ENCODE assay signal across 9 cellular contexts in the genomic region with DNA sequence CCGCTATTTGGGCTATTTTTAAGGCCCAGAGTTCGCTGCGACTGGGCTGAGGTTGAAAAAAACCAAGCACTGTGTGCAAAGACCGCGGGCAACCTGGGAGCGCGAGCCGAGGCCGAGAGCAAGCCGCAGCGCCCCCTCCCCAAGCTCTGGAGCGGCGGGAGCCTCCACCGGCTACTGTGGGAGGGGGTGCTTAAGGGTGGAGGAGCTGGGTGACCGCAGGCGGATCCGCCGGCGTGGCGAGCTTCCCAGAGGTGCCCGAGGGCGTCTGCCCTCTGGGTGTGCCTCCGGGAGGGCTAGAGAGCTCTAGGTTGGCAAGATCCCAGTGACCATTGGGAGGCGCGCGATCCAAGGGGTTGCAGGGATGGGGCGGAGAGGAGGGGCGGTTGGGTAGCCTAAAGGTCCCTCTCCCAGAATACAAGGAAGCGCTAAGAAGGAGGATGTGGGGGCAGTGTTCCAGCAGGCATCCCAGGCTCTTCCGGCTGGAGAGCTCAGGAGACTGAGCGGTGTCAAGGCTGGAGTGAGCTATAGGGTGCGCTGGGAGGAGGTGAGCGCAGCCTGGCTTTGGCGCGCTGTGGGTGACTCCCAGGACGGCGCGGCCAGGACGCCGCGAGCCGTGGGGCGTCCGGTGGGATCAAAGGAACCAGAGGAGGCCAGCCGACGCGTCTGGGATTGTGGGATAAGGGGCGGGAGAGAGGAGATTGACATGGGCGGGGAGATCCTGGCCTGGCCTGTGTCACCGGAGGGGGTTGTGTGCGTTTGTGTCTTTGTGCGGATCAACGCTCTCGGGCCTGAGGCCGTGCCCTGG. TPM values are rescaled to one million over a fixed set of nuclear protein-coding genes. Genes with fewer than 3 reads are reported as not detected.
DNase-seq lines count a peak whose midpoint lies in the region; ATAC-seq and TF ChIP-seq lines count a peak whose summit lies in the region.
"Had no signal": no experiment of that assay in that cellular context is flagged by ENCODE, and none has a peak within 500 bp of the region (broad histone marks: within the 10 kb centered on the region; RNA-seq: fewer than 3 reads in every experiment).

No MANE protein-coding gene starts in this region.

- ATAC-seq in upper lobe of left lung (ENCODE audit: low FRiP score in 2 of 2) = peak; percentile 16 to 23

- WGBS in iPS DF 6.9 (ENCODE audit: insufficient coverage, insufficient read length) = no CpG with 5 or more reads among the region's 55 CpGs
- 7 to 8% methylated on average over 41 to 50 of the region's 55 CpGs for WGBS in upper lobe of left lung, 2 donors

- no peak for TF ChIP-seq EP300 in upper lobe of left lung (IDR thresholded peaks at IDR 0.05)

- TF ChIP-seq CTCF in left ventricle myocardium inferior (IDR thresholded peaks at IDR 0.05; ENCODE audit: borderline replicate concordance) = no peak
- TF ChIP-seq CTCF in right atrium auricular region (IDR thresholded peaks at IDR 0.05) = no peak
- no peak for TF ChIP-seq CTCF in upper lobe of left lung (IDR thresholded peaks at IDR 0.05)

- H3K9me3 ChIP-seq in left ventricle myocardium inferior (replicated peaks) = no peaks in the 10 kb centered on the region
- no peaks in the 10 kb centered on the region for H3K9me3 ChIP-seq in right atrium auricular region
- no peaks in the 10 kb centered on the region for H3K9me3 ChIP-seq in iPS DF 6.9 (ENCODE audit: control insufficient read depth, insufficient read depth, low read length)
- H3K9me3 ChIP-seq in upper lobe of left lung = no peaks in the 10 kb centered on the region

- no peak for TF ChIP-seq POLR2A in upper lobe of left lung (IDR thresholded peaks at IDR 0.05)

- no peaks in the 10 kb centered on the region for H3K36me3 ChIP-seq in left ventricle myocardium inferior
- no peaks in the 10 kb centered on the region for H3K36me3 ChIP-seq in right atrium auricular region
- H3K36me3 ChIP-seq in iPS DF 6.9 (ENCODE audit: control insufficient read depth, insufficient read depth, low read length) = no peaks in the 10 kb centered on the region
- H3K36me3 ChIP-seq in upper lobe of left lung = no peaks in the 10 kb centered on the region

- H3K4me3 ChIP-seq in left ventricle myocardium inferior = peak overlapping the region; percentile 23
- H3K4me3 ChIP-seq in right atrium auricular region = peak overlapping the region in 1 of 2 donors; percentile 0
- peak overlapping the region; percentile 5; the same call in 1 of the 2 replicates for H3K4me3 ChIP-seq in iPS DF 6.9 (ENCODE audit: low read length)
- H3K4me3 ChIP-seq in upper lobe of left lung = no peak overlapping the region

- DNase-seq in left ventricle myocardium inferior = no peak
- no peak for DNase-seq in right atrium auricular region (ENCODE audit: low spot score)
- DNase-seq in NOMO-1 treated with dmso at 0.1 percent for 144 hours (lab: John Stamatoyannopoulos, UW; ENCODE audit: unreplicated experiment) = peak; percentile 46
- DNase-seq in iPS DF 6.9 (ENCODE audit: low read depth, low spot score) = no peak
- DNase-seq in upper lobe of left lung = peak in 1 of 2 donors; percentile 64
- DNase-seq in activated CD4-positive, CD25-positive, alpha-beta regulatory T cell treated with anti-CD3 and anti-CD28 coated beads, Interleukin-2, amount 50 U/mL, for 72 hours = no peak
- no peak for DNase-seq in stimulated activated naive CD4-positive, alpha-beta T cell treated with Interleukin-2 at 50 U/mL for 16 hours (lab: John Stamatoyannopoulos, UW)
- DNase-seq in activated CD4-positive, alpha-beta T cell treated with anti-CD3 and anti-CD28 coated beads for 48 hours = no peak

- H3K27me3 ChIP-seq in left ventricle myocardium inferior (ENCODE audit: low read depth) (peaks cover 100% of the 10 kb centered on the region), right atrium auricular region (peaks cover 63 to 88% of the 10 kb centered on the region in 2 donors), iPS DF 6.9 (ENCODE audit: control insufficient read depth, insufficient read depth, low read length) (peaks cover 95% of the 10 kb centered on the region), upper lobe of left lung (peaks cover 0 to 72% (median 33%) of the 10 kb centered on the region in 4 donors)

- intact Hi-C loops in left ventricle myocardium inferior (cut with micrococcal nuclease) = no loop called here

- peaks cover 38% of the 10 kb centered on the region for H3K4me1 ChIP-seq in left ventricle myocardium inferior
- peaks cover 0 to 25% of the 10 kb centered on the region in 2 donors for H3K4me1 ChIP-seq in right atrium auricular region
- peaks cover 1% of the 10 kb centered on the region; the same call in 1 of the 2 replicates for H3K4me1 ChIP-seq in iPS DF 6.9 (ENCODE audit: control insufficient read depth, insufficient read depth, low read length)
- peaks cover 0 to 21% (median 11%) of the 10 kb centered on the region in 4 donors for H3K4me1 ChIP-seq in upper lobe of left lung

- H3K27ac ChIP-seq in left ventricle myocardium inferior (replicated peaks) (no peak overlapping the region), right atrium auricular region (no peak overlapping the region), iPS DF 6.9 (ENCODE audit: low read length) (no peak overlapping the region), upper lobe of left lung (no peak overlapping the region)
- H3K27ac ChIP-seq: C4-2B had no signal

RNA-seq across cellular contexts. Expression of a gene that starts 8.0 kb away (rescaled TPM):
- not detected for total RNA-seq in left ventricle myocardium inferior
- not detected for total RNA-seq in right atrium auricular region
- not detected for total RNA-seq in upper lobe of left lung

RNA-seq across cellular contexts. Expression of a gene that starts 11.2 kb away (rescaled TPM):
- total RNA-seq in left ventricle myocardium inferior (not detected), right atrium auricular region (not detected), upper lobe of left lung (not detected)

Comparison
In these comparisons a context has a peak if more than half of its experiments do, and no peak if none do; other contexts are left out.
1. H3K4me3 ChIP-seq: peak in left ventricle myocardium inferior (single experiment) and iPS DF 6.9 (single experiment); none in upper lobe of left lung (0 of 4).